9 cellular contexts compared by ENCODE assay signal in the genomic region with DNA sequence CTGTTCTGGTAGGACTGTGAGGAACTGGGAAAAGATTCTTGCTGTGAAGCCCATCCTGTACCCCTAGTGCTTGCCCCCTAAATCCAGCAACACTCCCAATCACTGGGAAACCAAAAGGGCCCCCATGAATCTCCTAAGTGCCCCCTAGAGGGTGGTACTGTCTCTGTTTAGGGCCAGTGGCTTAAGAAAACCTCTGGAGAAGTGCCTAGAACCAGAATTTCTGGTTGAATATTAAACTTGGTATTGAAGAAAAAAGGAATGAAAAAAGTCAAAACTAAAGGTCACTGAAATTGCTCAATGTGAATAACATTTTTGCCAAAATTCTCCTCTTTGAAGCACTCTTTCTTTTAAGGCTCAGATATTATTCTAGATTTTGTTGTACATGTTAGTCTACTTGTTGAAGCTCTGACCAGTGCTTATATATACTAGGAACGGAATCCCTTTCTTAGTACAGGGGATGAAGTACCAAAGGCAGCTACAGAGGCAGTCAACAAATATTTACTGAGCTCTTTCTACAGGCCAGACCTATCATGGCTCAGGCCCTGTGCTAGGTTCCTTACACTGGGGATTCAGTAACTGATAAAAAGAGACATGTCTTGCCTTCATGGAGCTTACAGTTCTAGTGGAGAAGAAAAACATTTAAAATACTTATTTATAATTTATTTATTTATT.
DNase-seq lines count a peak whose midpoint lies in the region; ATAC-seq and TF ChIP-seq lines count a peak whose summit lies in the region.
"Had no signal": no experiment of that assay in that cellular context is flagged by ENCODE, and none has a peak within 500 bp of the region (broad histone marks: within the 10 kb centered on the region; RNA-seq: fewer than 3 reads in every experiment).

No MANE protein-coding gene starts in this region.

- no peak overlapping the region for H3K23ac ChIP-seq in mesenchymal stem cell (ENCODE audit: low read length in 2 of 2)

- no peaks in the 10 kb centered on the region for H3K79me2 ChIP-seq in MM.1S (ENCODE audit: low read length)

- DNase-seq in ELR (ENCODE audit: low read depth) (peak; percentile 56), MM.1S (no peak), choroid plexus epithelial cell (ENCODE audit: low read depth) (peak; percentile 71), mesenchymal stem cell (no peak), NCI-H2171 (lab: John Stamatoyannopoulos, UW) (no peak), hippocampal formation (lab: John Stamatoyannopoulos, UW) (no peak)
- DNase-seq: activated T-cell treated with anti-CD3 and anti-CD28 coated beads, Interleukin-2, amount 50 U/mL, for 72 hours had no signal

- 71% methylated on average over 1 of the region's 1 CpG for WGBS in mesenchymal stem cell

- no peak overlapping the region for H2BK5ac ChIP-seq in mesenchymal stem cell (ENCODE audit: low read depth, low read length, poor library complexity, severe bottlenecking)

- H3F3A ChIP-seq in MM.1S (ENCODE audit: insufficient read depth, low read length): no peaks in the 10 kb centered on the region

- peak overlapping the region; percentile 19 for H2BK15ac ChIP-seq in mesenchymal stem cell (ENCODE audit: low read depth, poor library complexity, severe bottlenecking)

- H4K20me1 ChIP-seq in MM.1S (ENCODE audit: insufficient read depth, low read length): no peaks in the 10 kb centered on the region

- no peak overlapping the region for H3K14ac ChIP-seq in mesenchymal stem cell (ENCODE audit: low read length in 2 of 2)

- no peak overlapping the region for H3K27ac ChIP-seq in MM.1S (ENCODE audit: low read length)
- H3K27ac ChIP-seq in mesenchymal stem cell (ENCODE audit: low read length, poor library complexity, severe bottlenecking): peak overlapping the region; percentile 46

- H2AK5ac ChIP-seq in mesenchymal stem cell (ENCODE audit: low read length, severe bottlenecking): peak overlapping the region; percentile 74

- H3K79me1 ChIP-seq in mesenchymal stem cell (replicated peaks; ENCODE audit: low read length, poor library complexity, severe bottlenecking): peaks cover 18% of the 10 kb centered on the region

- H3K9me2 ChIP-seq in MM.1S (replicated peaks; ENCODE audit: insufficient read depth, low read length): no peaks in the 10 kb centered on the region

- no peak overlapping the region for H3K4me3 ChIP-seq in MM.1S (ENCODE audit: low read length)
- no peak overlapping the region for H3K4me3 ChIP-seq in choroid plexus epithelial cell (ENCODE audit: low read depth, low read length)
- no peak overlapping the region for H3K4me3 ChIP-seq in mesenchymal stem cell (ENCODE audit: insufficient read depth in 1 of 2, low read depth in 1 of 2, low read length in 2 of 2)

- H3K4me2 ChIP-seq in MM.1S (ENCODE audit: low read depth, low read length) (no peak overlapping the region), mesenchymal stem cell (ENCODE audit: low read length, poor library complexity, severe bottlenecking) (no peak overlapping the region)

- H3K9ac ChIP-seq in MM.1S (ENCODE audit: low read length) (no peak overlapping the region), mesenchymal stem cell (ENCODE audit: low read length) (no peak overlapping the region)

- H2BK120ac ChIP-seq in mesenchymal stem cell (ENCODE audit: low read depth, low read length): no peak overlapping the region

- no peak overlapping the region for H2AFZ ChIP-seq in MM.1S (ENCODE audit: low read length)
- H2AFZ ChIP-seq in mesenchymal stem cell (ENCODE audit: low read depth, low read length): no peak overlapping the region

- H3K36me3 ChIP-seq in MM.1S (replicated peaks; ENCODE audit: insufficient read depth, low read length) (no peaks in the 10 kb centered on the region), mesenchymal stem cell (ENCODE audit: control insufficient read depth in 1 of 2, insufficient read depth in 2 of 2, low read depth in 1 of 2, low read length in 2 of 2) (peaks cover 18 to 26% of the 10 kb centered on the region in 2 experiments)

- H3K4me1 ChIP-seq in MM.1S (ENCODE audit: low read length) (no peaks in the 10 kb centered on the region), mesenchymal stem cell (ENCODE audit: control insufficient read depth, insufficient read depth, low read depth, low read length) (peaks cover 15% of the 10 kb centered on the region)

- TF ChIP-seq CTCF in MM.1S (IDR thresholded peaks at IDR 0.05; ENCODE audit: low read length) (peak; percentile 27; the same call in 1 of the 2 replicates), choroid plexus epithelial cell (conservative IDR thresholded peaks at IDR 0.05; ENCODE audit: low read depth, low read length) (peak; percentile 65)

- H3K4ac ChIP-seq in mesenchymal stem cell (ENCODE audit: low read depth in 1 of 2, low read length in 2 of 2): no peak overlapping the region

- H2BK12ac ChIP-seq in mesenchymal stem cell (ENCODE audit: low read length in 2 of 2): no peak overlapping the region

- no peak overlapping the region for H4K8ac ChIP-seq in mesenchymal stem cell (ENCODE audit: low read length)

- no peaks in the 10 kb centered on the region for H3K27me3 ChIP-seq in MM.1S (replicated peaks; ENCODE audit: insufficient read depth, low read length)
- no peaks in the 10 kb centered on the region for H3K27me3 ChIP-seq in mesenchymal stem cell (ENCODE audit: control insufficient read depth in 1 of 2, insufficient read depth in 1 of 2, low read length in 2 of 2)

- no peak for ATAC-seq in GM19397 (IDR thresholded peaks at IDR 0.05; ENCODE audit: unreplicated experiment)
- no peak for ATAC-seq in HG03039 (IDR thresholded peaks at IDR 0.05; ENCODE audit: unreplicated experiment)
- ATAC-seq: activated T-cell treated with anti-CD3 and anti-CD28 coated beads, Interleukin-2, amount 50 U/mL, for 72 hours had no signal

- no peak overlapping the region for H3K18ac ChIP-seq in mesenchymal stem cell (ENCODE audit: low read depth in 1 of 2, low read length in 2 of 2)

- H4K91ac ChIP-seq in mesenchymal stem cell (ENCODE audit: low read length): no peak overlapping the region

- H3K9me3 ChIP-seq in MM.1S (replicated peaks; ENCODE audit: insufficient read depth, low read length) (no peaks in the 10 kb centered on the region), mesenchymal stem cell (ENCODE audit: control insufficient read depth, low read length) (peaks cover 13% of the 10 kb centered on the region)

Comparison
In these comparisons a context has a peak if more than half of its experiments do, and no peak if none do; other contexts are left out.
1. DNase-seq: peak in ELR (single experiment) and choroid plexus epithelial cell (single experiment); none in MM.1S (single experiment), mesenchymal stem cell (single experiment), NCI-H2171 (single experiment) and hippocampal formation (0 of 2).